In genomic region chr12:124428792-124429281, GRCh38 we compare ENCODE assay signal across 1 cellular context.
A peak's percentile ranks its signal among the peaks of the same experiment; 100 is the strongest.
TF ChIP-seq lines count a peak whose summit lies in the region.

No MANE protein-coding gene starts in this region.

TF ChIP-seq in IMR-90, 13 proteins besides CTCF, POLR2A, EP300 and RAD21:
- no peak for TF ChIP-seq MAFK (IDR thresholded peaks at IDR 0.05; ENCODE audit: low read depth, low read length)
- no peak for TF ChIP-seq SMC3 (IDR thresholded peaks at IDR 0.05; ENCODE audit: low read depth, low read length)
- peak; percentile 29; the same call in 1 of the 2 replicates for TF ChIP-seq MAZ (IDR thresholded peaks at IDR 0.05; ENCODE audit: borderline replicate concordance, low read depth, low read length)
- no peak for TF ChIP-seq USF2 (IDR thresholded peaks at IDR 0.05; ENCODE audit: low read depth, low read length)
- no peak for TF ChIP-seq CHD1 (IDR thresholded peaks at IDR 0.05; ENCODE audit: low read depth, low read length)
- TF ChIP-seq FOS (IDR thresholded peaks at IDR 0.05; ENCODE audit: low read depth, low read length) = no peak
- TF ChIP-seq CEBPB (IDR thresholded peaks at IDR 0.05; ENCODE audit: low read depth, low read length) = no peak
- no peak for TF ChIP-seq ELK1 (IDR thresholded peaks at IDR 0.05; ENCODE audit: borderline replicate concordance, low read depth, low read length)
- TF ChIP-seq MXI1 (IDR thresholded peaks at IDR 0.05; ENCODE audit: borderline replicate concordance, low read depth, low read length) = no peak
- peak; percentile 72 for TF ChIP-seq BHLHE40 (IDR thresholded peaks at IDR 0.05; ENCODE audit: low read depth, low read length)
TF ChIP-seq in IMR-90: peak in this region for 2.
